ENCODE assay signal across 19 cellular contexts in genomic region chr1:244647819-244648218, GRCh38. TPM values are rescaled to one million over a fixed set of nuclear protein-coding genes. Genes with fewer than 3 reads are reported as not detected.
DNase-seq lines count a peak whose midpoint lies in the region; FAIRE-seq and TF ChIP-seq lines count a peak whose summit lies in the region.
"Had no signal": no experiment of that assay in that cellular context is flagged by ENCODE, and none has a peak within 500 bp of the region (broad histone marks: within the 10 kb centered on the region; RNA-seq: fewer than 3 reads in every experiment).

No MANE protein-coding gene starts in this region.

- H3K79me1 ChIP-seq in H9 (ENCODE audit: insufficient read depth, low read depth, low read length, poor library complexity, severe bottlenecking) = no peaks in the 10 kb centered on the region

- H3K9me3 Mint-ChIP-seq in H9 (peaks cover 10 to 21% of the 10 kb centered on the region in 2 experiments), neural progenitor cell (peaks cover 6% of the 10 kb centered on the region)
- H3K9me3 Mint-ChIP-seq: CD4-positive, CD25-positive, alpha-beta regulatory T cell; CD8-positive, alpha-beta memory T cell; HFFc6 had no signal

- no TSS peak for BruUV-seq in endothelial cell of umbilical vein (replicated peaks; lab: Mats Ljungman, UMichigan)

- DNase-seq in H9 = peak; percentile 36
- peak; percentile 9 for DNase-seq in amniotic epithelial cell (ENCODE audit: low read depth)
- no peak for DNase-seq in endothelial cell of umbilical vein (ENCODE audit: low read depth, low spot score)
- DNase-seq in neural progenitor cell (ENCODE audit: low spot score) = no peak
- DNase-seq in GM19239 (ENCODE audit: insufficient read length, low spot score) = no peak
- no peak for DNase-seq in dedifferentiated amniotic fluid mesenchymal stem cell (ENCODE audit: extremely low spot score)
- DNase-seq in central memory CD4-positive, alpha-beta T cell = no peak
- DNase-seq: BE2C; C1 segment of cervical spinal cord; CD4-positive, CD25-positive, alpha-beta regulatory T cell; CD8-positive, alpha-beta memory T cell; COR-L47; DMS 273 treated with DMSO at 0.1 percent for 48 hours; DMS53; DND-41; EL; HFFc6 had no signal

- peaks cover 6% of the 10 kb centered on the region; the same call in 1 of the 2 replicates for H3K4me1 ChIP-seq in H9 (ENCODE audit: insufficient read depth, low read length)
- H3K4me1 ChIP-seq in endothelial cell of umbilical vein (ENCODE audit: control insufficient read depth, extremely low read depth, insufficient read depth, low read length) = peaks cover 4% of the 10 kb centered on the region
- peaks cover 8% of the 10 kb centered on the region for H3K4me1 ChIP-seq in neural progenitor cell
- H3K4me1 ChIP-seq: BE2C had no signal

- intact Hi-C loops in endothelial cell of umbilical vein (cut with micrococcal nuclease) = no loop called here

- H3K36me3 Mint-ChIP-seq in H9 (ENCODE audit: insufficient read depth in 1 of 3, low read depth in 3 of 3) (peaks cover 8 to 19% (median 13%) of the 10 kb centered on the region in 3 experiments; a peak in 6 of 7 replicates), neural progenitor cell (no peaks in the 10 kb centered on the region)
- H3K36me3 Mint-ChIP-seq: CD4-positive, CD25-positive, alpha-beta regulatory T cell; CD8-positive, alpha-beta memory T cell had no signal

- no peak overlapping the region for H4K5ac ChIP-seq in H9 (ENCODE audit: insufficient read length, low read depth, low read length)

- no peak overlapping the region for H2AFZ ChIP-seq in H9 (ENCODE audit: low read length)
- peak overlapping the region; percentile 23 for H2AFZ ChIP-seq in endothelial cell of umbilical vein (ENCODE audit: low read depth, low read length)
- peak overlapping the region; percentile 76 for H2AFZ ChIP-seq in neural progenitor cell (replicated peaks)

- WGBS in H9 (ENCODE audit: extremely low coverage, insufficient read length, low lambda C conversion rate) = no CpG with 5 or more reads among the region's 6 CpGs

- H3K18ac ChIP-seq in H9 (ENCODE audit: insufficient read length, low read depth, low read length) = no peak overlapping the region

- H2AK5ac ChIP-seq in H9 (ENCODE audit: insufficient read length, low read length) = no peak overlapping the region

- no peak overlapping the region for H3K4me3 ChIP-seq in endothelial cell of umbilical vein (replicated peaks in 1 of 3; ENCODE audit: insufficient read depth in 1 of 3, low read depth in 1 of 3, low read length in 3 of 3)
- H3K4me3 ChIP-seq in neural progenitor cell = no peak overlapping the region
- H3K4me3 ChIP-seq: GM12878 had no signal

- no peak overlapping the region for H2BK12ac ChIP-seq in H9 (ENCODE audit: insufficient read length, low read depth, low read length)

- no peaks in the 10 kb centered on the region for H3K9me1 ChIP-seq in endothelial cell of umbilical vein (replicated peaks; ENCODE audit: control insufficient read depth, extremely low read depth, insufficient read depth, low read length)

- no peak overlapping the region for H2BK15ac ChIP-seq in H9 (ENCODE audit: low read depth, low read length)

- no peak overlapping the region for H3T11ph ChIP-seq in H9 (ENCODE audit: low read length)

- dilution Hi-C loops in endothelial cell of umbilical vein (cut with MboI; ENCODE audit: extremely low pct_ligation_motif_present, low sequenced_read_pairs) = no loop called here

- no peak overlapping the region for H4K91ac ChIP-seq in H9 (ENCODE audit: insufficient read length, low read depth, low read length)

- peaks cover 10% of the 10 kb centered on the region for H3K23me2 ChIP-seq in H9 (ENCODE audit: insufficient read length, low read depth, low read length, poor library complexity, severe bottlenecking)

- H3K4ac ChIP-seq in H9 (ENCODE audit: low read depth, low read length) = no peak overlapping the region

- peaks cover 8% of the 10 kb centered on the region for H3F3A ChIP-seq in neural progenitor cell (ENCODE audit: low read depth)

- H3K4me1 Mint-ChIP-seq in H9 (peaks cover 30 to 36% of the 10 kb centered on the region in 2 experiments), neural progenitor cell (peaks cover 10% of the 10 kb centered on the region)

- H3K27me3 Mint-ChIP-seq in H9 (ENCODE audit: low read depth) (peaks cover 1% of the 10 kb centered on the region), neural progenitor cell (ENCODE audit: insufficient read depth, low read depth) (peaks cover 2% of the 10 kb centered on the region)

- FAIRE-seq in endothelial cell of umbilical vein (lab: Jason Lieb, UNC) = no peak
- no peak for FAIRE-seq in GM19239 (lab: Jason Lieb, UNC)
- FAIRE-seq: GM12878, H54 had no signal

- H3K4me3 Mint-ChIP-seq in H9 = no peak overlapping the region
- no peak overlapping the region for H3K4me3 Mint-ChIP-seq in neural progenitor cell
- H3K4me3 Mint-ChIP-seq: CD4-positive, CD25-positive, alpha-beta regulatory T cell; CD8-positive, alpha-beta memory T cell; HFFc6 had no signal

- no peak overlapping the region for H2BK5ac ChIP-seq in H9 (ENCODE audit: insufficient read length, low read length)

- H3K27ac Mint-ChIP-seq in H9 (no peak overlapping the region; a peak in 1 of 7 replicates), neural progenitor cell (no peak overlapping the region)
- H3K27ac Mint-ChIP-seq: CD4-positive, CD25-positive, alpha-beta regulatory T cell; CD8-positive, alpha-beta memory T cell; HFFc6 had no signal

- H3K23ac ChIP-seq in H9 (ENCODE audit: insufficient read length, low read depth, low read length) = no peak overlapping the region

- CTCF ChIA-PET in endothelial cell of umbilical vein (lab: Charles Lee) = interaction anchor here (0.9 to 1.2 kb wide), 2 partner anchors 11 to 149 kb away, joined by 3 to 5 read pairs; no protein-coding TSS in a partner anchor

- H4K20me1 ChIP-seq in H9 (ENCODE audit: control insufficient read depth, insufficient read depth, insufficient read length) (no peaks in the 10 kb centered on the region), endothelial cell of umbilical vein (replicated peaks; ENCODE audit: control insufficient read depth, extremely low read depth, insufficient read depth, low read length) (no peaks in the 10 kb centered on the region), neural progenitor cell (ENCODE audit: low read depth) (no peaks in the 10 kb centered on the region)

- TF ChIP-seq POLR2A in endothelial cell of umbilical vein (IDR thresholded peaks at IDR 0.05; ENCODE audit: low read depth, low read length) = no peak

- no peak overlapping the region for H3K27ac ChIP-seq in H9 (ENCODE audit: insufficient read length, low read depth, low read length)
- H3K27ac ChIP-seq in endothelial cell of umbilical vein (ENCODE audit: insufficient read depth, low read depth, low read length) = no peak overlapping the region
- no peak overlapping the region for H3K27ac ChIP-seq in neural progenitor cell

- H3K9ac ChIP-seq in H9 (ENCODE audit: extremely low read depth, insufficient read length, low read length) (no peak overlapping the region), endothelial cell of umbilical vein (replicated peaks; ENCODE audit: extremely low read depth, insufficient read depth, low read length) (no peak overlapping the region), neural progenitor cell (no peak overlapping the region)

- H3K79me2 ChIP-seq in H9 (ENCODE audit: insufficient read depth, low read length) (no peaks in the 10 kb centered on the region), endothelial cell of umbilical vein (ENCODE audit: control insufficient read depth, insufficient read depth, low read length) (no peaks in the 10 kb centered on the region), neural progenitor cell (ENCODE audit: low read depth) (no peaks in the 10 kb centered on the region)

- no peak for TF ChIP-seq CTCF in H9 (conservative IDR thresholded peaks at IDR 0.05)
- TF ChIP-seq CTCF in endothelial cell of umbilical vein (IDR thresholded peaks at IDR 0.05; ENCODE audit: extremely low read depth in 1 of 2, insufficient read depth in 1 of 2, low read depth in 1 of 2, low read length in 2 of 2) = no peak
- no peak for TF ChIP-seq CTCF in neural progenitor cell (IDR thresholded peaks at IDR 0.05)

- H4K8ac ChIP-seq in H9 (replicated peaks; ENCODE audit: insufficient read length, low read depth, low read length) = no peak overlapping the region

- H3K27me3 ChIP-seq in H9 (ENCODE audit: insufficient read depth, low read length) = no peaks in the 10 kb centered on the region
- H3K27me3 ChIP-seq in endothelial cell of umbilical vein (ENCODE audit: control insufficient read depth in 2 of 2, insufficient read depth in 2 of 2, low read length in 2 of 2) = peaks cover 2 to 5% of the 10 kb centered on the region in 2 experiments
- no peaks in the 10 kb centered on the region for H3K27me3 ChIP-seq in neural progenitor cell

- H3K56ac ChIP-seq in H9 (ENCODE audit: insufficient read length, low read depth, low read length) = no peak overlapping the region

- no peak overlapping the region for H2BK120ac ChIP-seq in H9 (ENCODE audit: low read depth, low read length, poor library complexity, severe bottlenecking)

- POLR2A ChIA-PET in endothelial cell of umbilical vein (lab: Charles Lee) = no interaction called here

- H3K36me3 ChIP-seq in endothelial cell of umbilical vein (ENCODE audit: control insufficient read depth in 2 of 2, extremely low read depth in 1 of 2, insufficient read depth in 2 of 2, low read length in 2 of 2) (no peaks in the 10 kb centered on the region), neural progenitor cell (no peaks in the 10 kb centered on the region)
- H3K36me3 ChIP-seq: BE2C had no signal

- H3K14ac ChIP-seq in H9 (ENCODE audit: insufficient read depth, low read length) = no peak overlapping the region

- H3K9me3 ChIP-seq in H9 (ENCODE audit: control insufficient read depth, low read depth, low read length) (no peaks in the 10 kb centered on the region), endothelial cell of umbilical vein (replicated peaks; ENCODE audit: control insufficient read depth, insufficient read depth, low read length) (no peaks in the 10 kb centered on the region), neural progenitor cell (ENCODE audit: low read depth) (no peaks in the 10 kb centered on the region)
- H3K9me3 ChIP-seq: BE2C had no signal

- no peak overlapping the region for H3K4me2 ChIP-seq in H9 (ENCODE audit: insufficient read depth, insufficient read length, low read length)
- H3K4me2 ChIP-seq in endothelial cell of umbilical vein (ENCODE audit: insufficient read depth, low read length) = no peak overlapping the region
- no peak overlapping the region for H3K4me2 ChIP-seq in neural progenitor cell

- no peak overlapping the region for H2BK20ac ChIP-seq in H9 (ENCODE audit: low read depth, low read length, poor library complexity, severe bottlenecking)

RNA-seq across cellular contexts. Expression of gene DESI2, which starts 5.1 kb away (rescaled TPM):
- 88.3 and 89.9 TPM in 2 replicates for total RNA-seq in H9 (2021)
- total RNA-seq in endothelial cell of umbilical vein = 37.2 TPM in 2 replicates
- 20.4 and 22.9 TPM in 2 replicates for polyA plus RNA-seq in endothelial cell of umbilical vein
- polyA plus RNA-seq in endothelial cell of umbilical vein (2011; cell fraction: cytosol; rRNA removed) = 19.7 and 19.9 TPM in 2 replicates
- polyA plus RNA-seq in endothelial cell of umbilical vein (2011; cell fraction: nucleus; rRNA removed) = 23.2 TPM in 2 replicates
- polyA plus RNA-seq in endothelial cell of umbilical vein (2012) = 26.6 and 35.3 TPM in 2 replicates
- 39.5 and 43.1 TPM in 2 replicates for polyA minus RNA-seq in endothelial cell of umbilical vein
- polyA minus RNA-seq in endothelial cell of umbilical vein (2011; cell fraction: cytosol; rRNA and poly(A)+ RNA removed) = 29.4 TPM
- 28.5 and 32.0 TPM in 2 replicates for polyA minus RNA-seq in endothelial cell of umbilical vein (2011; cell fraction: nucleus; rRNA and poly(A)+ RNA removed)
- total RNA-seq in neural progenitor cell (ENCODE audit: low replicate concordance) = 79.1 and 110 TPM in 2 replicates

Comparison
In these comparisons a context has a peak if more than half of its experiments do, and no peak if none do; other contexts are left out.
1. DNase-seq: peak in H9 (single experiment) and amniotic epithelial cell (single experiment); none in endothelial cell of umbilical vein (single experiment), neural progenitor cell (single experiment), GM19239 (single experiment), dedifferentiated amniotic fluid mesenchymal stem cell (single experiment) and central memory CD4-positive, alpha-beta T cell (single experiment).